ENCODE assay signal across 11 cellular contexts in the genomic region with DNA sequence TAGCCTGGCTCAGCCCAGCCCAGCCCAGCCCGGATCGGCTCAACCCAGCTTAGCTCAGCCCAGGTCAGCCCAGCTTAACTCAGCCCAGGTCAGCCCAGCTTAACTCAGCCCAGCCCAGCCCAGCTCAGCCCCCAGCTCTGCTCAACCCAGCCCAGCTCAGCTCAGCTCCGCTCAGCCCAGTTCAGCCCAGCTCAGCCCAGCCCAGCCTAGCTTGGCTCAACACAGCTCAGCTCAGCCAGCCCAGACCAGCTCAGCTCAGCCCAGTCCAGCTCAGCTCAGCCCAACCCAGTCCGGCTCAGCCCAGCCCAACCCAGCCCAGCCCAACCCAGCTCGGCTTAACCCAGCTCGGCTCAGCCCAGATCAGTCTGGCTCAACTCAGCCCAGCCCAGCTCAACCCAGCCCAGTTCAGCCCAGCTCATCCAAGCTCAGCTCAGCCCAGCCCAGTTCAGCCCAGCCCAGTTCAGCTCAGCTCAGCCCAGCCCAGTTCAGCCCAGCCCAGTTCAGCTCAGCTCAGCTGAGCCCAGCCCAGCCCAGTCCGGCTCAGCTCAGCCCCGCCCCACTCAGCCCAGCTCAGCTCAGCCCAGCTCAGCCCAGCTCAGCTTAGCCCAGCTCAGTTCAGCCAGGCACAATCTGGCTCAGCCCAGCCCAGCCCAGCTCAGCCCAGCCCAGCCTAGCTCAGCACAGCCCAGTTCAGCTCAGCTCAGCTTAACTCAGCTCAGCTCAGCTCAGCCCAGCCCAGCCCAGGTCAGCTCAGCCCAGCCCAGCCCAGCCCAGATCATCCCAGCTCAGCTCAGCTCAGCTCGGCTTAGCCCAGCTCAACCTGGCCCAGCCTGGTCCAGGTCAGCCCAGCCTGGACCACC.
DNase-seq lines count a peak whose midpoint lies in the region; ATAC-seq and TF ChIP-seq lines count a peak whose summit lies in the region.
"Had no signal": no experiment of that assay in that cellular context is flagged by ENCODE, and none has a peak within 500 bp of the region (broad histone marks: within the 10 kb centered on the region; RNA-seq: fewer than 3 reads in every experiment).

No MANE protein-coding gene starts in this region.

- H3K27ac Mint-ChIP-seq in activated CD8-positive, alpha-beta T cell treated with anti-CD3 and anti-CD28 coated beads for 36 hours, result peak overlapping the region; percentile 96

- peak overlapping the region; percentile 77 for H3K4me3 Mint-ChIP-seq in activated CD8-positive, alpha-beta T cell treated with anti-CD3 and anti-CD28 coated beads for 36 hours

- peaks cover 6% of the 10 kb centered on the region for H3K27me3 ChIP-seq in upper lobe of right lung

- no peaks in the 10 kb centered on the region for H3K4me1 ChIP-seq in upper lobe of right lung
- H3K4me1 ChIP-seq: heart left ventricle had no signal

- CTCF ChIA-PET in activated CD8-positive, alpha-beta T cell treated with anti-CD3 and anti-CD28 coated beads for 36 hours (lab: Charles Lee), result interaction anchor here (0.9 to 1.4 kb wide), 2 partner anchors 10 to 86 kb away, joined by 3 to 4 read pairs; no protein-coding TSS in a partner anchor

- TF ChIP-seq CTCF in activated CD8-positive, alpha-beta T cell treated with anti-CD3 and anti-CD28 coated beads for 36 hours (IDR thresholded peaks at IDR 0.05), result no peak
- no peak for TF ChIP-seq CTCF in upper lobe of right lung (IDR thresholded peaks at IDR 0.05)

- peaks cover 60% of the 10 kb centered on the region for H3K4me1 Mint-ChIP-seq in activated CD8-positive, alpha-beta T cell treated with anti-CD3 and anti-CD28 coated beads for 36 hours (ENCODE audit: low read depth)

- ATAC-seq in activated CD8-positive, alpha-beta T cell treated with anti-CD3 and anti-CD28 coated beads for 36 hours, result peak; percentile 7
- ATAC-seq in left colon (peak; percentile 11), upper lobe of right lung (peak; percentile 8), HG03108 (IDR thresholded peaks at IDR 0.05; ENCODE audit: unreplicated experiment) (no peak)

- H3K36me3 Mint-ChIP-seq in activated CD8-positive, alpha-beta T cell treated with anti-CD3 and anti-CD28 coated beads for 36 hours (ENCODE audit: low read depth), result peaks cover 7% of the 10 kb centered on the region

- H3K27ac ChIP-seq in upper lobe of right lung, result no peak overlapping the region
- H3K27ac ChIP-seq: heart left ventricle, neutrophil had no signal

- H3K4me3 ChIP-seq in upper lobe of right lung, result no peak overlapping the region
- H3K4me3 ChIP-seq: heart left ventricle had no signal

- no peaks in the 10 kb centered on the region for H3K9me3 ChIP-seq in upper lobe of right lung
- H3K9me3 ChIP-seq: heart left ventricle, neutrophil had no signal

- no peaks in the 10 kb centered on the region for H3K36me3 ChIP-seq in upper lobe of right lung
- H3K36me3 ChIP-seq: heart left ventricle, neutrophil had no signal

- intact Hi-C loops in activated CD8-positive, alpha-beta T cell treated with anti-CD3 and anti-CD28 coated beads for 36 hours (cut with micrococcal nuclease), result no loop called here
- intact Hi-C loops in left colon (cut with DNase I, micrococcal nuclease), result no loop called here
- intact Hi-C loops in upper lobe of right lung (cut with DNase I), result no loop called here

- POLR2A ChIA-PET in activated CD8-positive, alpha-beta T cell treated with anti-CD3 and anti-CD28 coated beads for 36 hours (lab: Charles Lee), result no interaction called here

- H3K9me3 Mint-ChIP-seq in activated CD8-positive, alpha-beta T cell treated with anti-CD3 and anti-CD28 coated beads for 36 hours, result no peaks in the 10 kb centered on the region

- peak; percentile 33 for DNase-seq in activated T-cell treated with anti-CD3 and anti-CD28 coated beads, Interleukin-2, amount 50 U/mL, for 1 hour
- DNase-seq in activated T-cell treated with anti-CD3 and anti-CD28 coated beads for 4 hours (no peak), left colon (no peak), upper lobe of right lung (peak; percentile 63), AG08396 (ENCODE audit: low spot score) (no peak), NCI-H524 (lab: John Stamatoyannopoulos, UW) (no peak)
- DNase-seq in activated CD8-positive, alpha-beta T cell treated with anti-CD3 and anti-CD28 coated beads for 36 hours, result peak; percentile 36
- DNase-seq: cerebellar nuclear complex had no signal

- no peaks in the 10 kb centered on the region for H3K27me3 Mint-ChIP-seq in activated CD8-positive, alpha-beta T cell treated with anti-CD3 and anti-CD28 coated beads for 36 hours

Comparison
In these comparisons a context has a peak if more than half of its experiments do, and no peak if none do; other contexts are left out.
1. DNase-seq: peak in activated T-cell treated with anti-CD3 and anti-CD28 coated beads, Interleukin-2, amount 50 U/mL, for 1 hour (single experiment), activated CD8-positive, alpha-beta T cell treated with anti-CD3 and anti-CD28 coated beads for 36 hours (single experiment) and upper lobe of right lung (single experiment); none in activated T-cell treated with anti-CD3 and anti-CD28 coated beads for 4 hours (single experiment), left colon (0 of 2), AG08396 (single experiment) and NCI-H524 (0 of 2).